Comparison of ENCODE assay signal across 1 cellular context in the genomic region with DNA sequence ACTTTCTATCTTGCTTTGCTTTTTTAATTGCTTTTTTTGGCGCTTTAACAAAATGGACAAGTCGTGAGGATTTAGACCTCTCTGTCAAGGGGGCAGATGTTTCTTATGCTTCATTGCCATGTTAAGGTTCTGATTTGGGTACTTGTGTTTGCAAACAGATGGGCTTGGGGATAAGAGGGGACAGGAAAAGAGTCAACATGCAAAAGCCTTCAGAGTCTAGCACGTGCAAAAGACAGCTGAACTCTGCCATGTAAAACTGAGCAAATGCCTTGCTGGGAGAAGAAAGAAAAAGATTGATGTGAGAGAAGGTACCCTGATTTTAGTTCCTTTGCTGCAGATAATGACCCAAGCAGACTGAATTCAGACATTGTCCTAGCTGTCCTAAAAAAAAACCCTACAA.
TF ChIP-seq lines count a peak whose summit lies in the region.

No MANE protein-coding gene starts in this region.

TF ChIP-seq in WTC11, 78 proteins besides CTCF, POLR2A, EP300 and RAD21:
- TF ChIP-seq, protein P1, sequence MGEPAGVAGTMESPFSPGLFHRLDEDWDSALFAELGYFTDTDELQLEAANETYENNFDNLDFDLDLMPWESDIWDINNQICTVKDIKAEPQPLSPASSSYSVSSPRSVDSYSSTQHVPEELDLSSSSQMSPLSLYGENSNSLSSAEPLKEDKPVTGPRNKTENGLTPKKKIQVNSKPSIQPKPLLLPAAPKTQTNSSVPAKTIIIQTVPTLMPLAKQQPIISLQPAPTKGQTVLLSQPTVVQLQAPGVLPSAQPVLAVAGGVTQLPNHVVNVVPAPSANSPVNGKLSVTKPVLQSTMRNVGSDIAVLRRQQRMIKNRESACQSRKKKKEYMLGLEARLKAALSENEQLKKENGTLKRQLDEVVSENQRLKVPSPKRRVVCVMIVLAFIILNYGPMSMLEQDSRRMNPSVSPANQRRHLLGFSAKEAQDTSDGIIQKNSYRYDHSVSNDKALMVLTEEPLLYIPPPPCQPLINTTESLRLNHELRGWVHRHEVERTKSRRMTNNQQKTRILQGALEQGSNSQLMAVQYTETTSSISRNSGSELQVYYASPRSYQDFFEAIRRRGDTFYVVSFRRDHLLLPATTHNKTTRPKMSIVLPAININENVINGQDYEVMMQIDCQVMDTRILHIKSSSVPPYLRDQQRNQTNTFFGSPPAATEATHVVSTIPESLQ (CRISPR knock-in tag; IDR thresholded peaks at IDR 0.05), result no peak
- TF ChIP-seq ZNF317 (CRISPR knock-in tag; IDR thresholded peaks at IDR 0.05; ENCODE audit: borderline replicate concordance, low read depth), result no peak
- no peak for TF ChIP-seq KAT7 (CRISPR knock-in tag; IDR thresholded peaks at IDR 0.05; ENCODE audit: borderline replicate concordance)
- no peak for TF ChIP-seq ETV6 (CRISPR knock-in tag; IDR thresholded peaks at IDR 0.05)
